8 cellular contexts compared by ENCODE assay signal in genomic region chr6:21588812-21589811, GRCh38. TPM values are rescaled to one million over a fixed set of nuclear protein-coding genes. Genes with fewer than 3 reads are reported as not detected.
DNase-seq lines count a peak whose midpoint lies in the region; ATAC-seq and TF ChIP-seq lines count a peak whose summit lies in the region.

No MANE protein-coding gene starts in this region.

- DNase-seq in CD1c-positive myeloid dendritic cell (ENCODE audit: extremely low spot score) (peak; percentile 84), NCI-H524 treated with DMSO at 0.1 percent for 48 hours (lab: John Stamatoyannopoulos, UW) (peak; percentile 74), dermis blood vessel endothelial cell (peak; percentile 92), right lobe of liver (peak; percentile 89 to 93 (median 89))
- DNase-seq in activated CD4-positive, alpha-beta T cell treated with anti-CD3 and anti-CD28 coated beads, Interleukin-2, amount 50 U/mL, for 1 hour: peak; percentile 75
- peak; percentile 63 to 78 for DNase-seq in stimulated activated CD4-positive, alpha-beta T cell treated with anti-CD3 and anti-CD28 coated beads, Interleukin-4, amount 100 ng/mL, for 4 hours

- H3K9me3 ChIP-seq in right lobe of liver: no peaks in the 10 kb centered on the region

- WGBS in right lobe of liver (ENCODE audit: insufficient coverage, low coverage, low lambda C conversion rate, missing lambda C conversion rate): under 1% methylated on average over 42 of the region's 42 CpGs

- peak overlapping the region; percentile 8 to 85 (median 48) for H3K27ac ChIP-seq in right lobe of liver

- peak; percentile 81 to 92 (median 91) for TF ChIP-seq CTCF in right lobe of liver (IDR thresholded peaks at IDR 0.05)

- TF ChIP-seq POLR2A in right lobe of liver (IDR thresholded peaks at IDR 0.05): no peak

- peaks cover 0 to 16% (median 0%) of the 10 kb centered on the region in 4 donors for H3K4me1 ChIP-seq in right lobe of liver

- ATAC-seq in GM19328 (IDR thresholded peaks at IDR 0.05; ENCODE audit: unreplicated experiment): peak; percentile 26
- ATAC-seq in HG03460 (IDR thresholded peaks at IDR 0.05; ENCODE audit: unreplicated experiment): peak; percentile 27
- ATAC-seq in right lobe of liver: peak; percentile 69 to 85 (median 80)

- H3K27me3 ChIP-seq in right lobe of liver: no peaks in the 10 kb centered on the region

- no peaks in the 10 kb centered on the region for H3K36me3 ChIP-seq in right lobe of liver

- H3K4me3 ChIP-seq in right lobe of liver: peak overlapping the region; percentile 50 to 71 (median 61)

- intact Hi-C loops in right lobe of liver (cut with DNase I): no loop called here

RNA-seq across cellular contexts. Expression of gene SOX4, which starts 4.4 kb away (rescaled TPM):
- total RNA-seq in dermis blood vessel endothelial cell (60.2 and 73.5 TPM in 2 replicates), right lobe of liver (10 to 100 TPM in 1 of 6 experiments, 1 to 10 TPM in 4, under 1 TPM in 1; 0.81 to 22.5 (median 2.4) TPM)

Comparison
In these comparisons a context has a peak if more than half of its experiments do, and no peak if none do; other contexts are left out.
1. Peak in every context shown above with its lines: DNase-seq, ATAC-seq, H3K4me3 ChIP-seq and H3K27ac ChIP-seq.
2. ATAC-seq: peak in every context shown above with its lines; median percentile 80 in right lobe of liver; 27 in HG03460; 26 in GM19328.